ENCODE assay signal across 33 cellular contexts in the genomic region with DNA sequence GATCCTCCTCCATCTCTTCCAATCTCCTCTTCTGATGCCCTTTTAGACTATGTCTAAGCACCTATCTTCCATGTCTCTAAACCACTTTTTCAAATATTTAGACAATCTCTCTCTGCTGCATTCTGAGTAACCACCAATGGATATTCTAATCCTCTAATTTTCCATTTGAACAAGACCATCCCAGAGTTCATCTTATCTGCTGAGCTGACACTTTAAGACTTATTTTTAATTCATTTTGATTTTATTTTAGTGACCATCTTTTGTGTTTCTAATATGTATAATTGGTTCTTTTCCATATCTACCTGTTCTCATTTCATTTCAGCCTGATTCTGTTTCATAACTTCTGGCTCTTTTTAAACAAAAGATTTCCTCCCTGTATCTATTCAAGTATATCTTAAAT.
"Had no signal": no experiment of that assay in that cellular context is flagged by ENCODE, and none has a peak within 500 bp of the region (broad histone marks: within the 10 kb centered on the region; RNA-seq: fewer than 3 reads in every experiment).

No MANE protein-coding gene starts in this region.

- H3K9me3 ChIP-seq: neutrophil, ovary, psoas muscle, spleen, suprapubic skin, testis, tibial artery, transverse colon, upper lobe of right lung, uterus had no signal

- DNase-seq: naive thymus-derived CD8-positive, alpha-beta T cell; nephron progenitor cell; nucleus accumbens; ovary; posterior cingulate gyrus; psoas muscle; right cardiac atrium; spleen; stimulated activated CD4-positive, alpha-beta T cell treated with anti-CD3 and anti-CD28 coated beads, Interleukin-12 subunit alpha, Interleukin-12 subunit beta, amount 100 ng/mL, for 4 hours; stimulated activated CD4-positive, alpha-beta T cell treated with anti-CD3 and anti-CD28 coated beads, Interleukin-1b, Interleukin-23, amount 100 ng/mL, for 48 hours; stimulated activated CD4-positive, alpha-beta T cell treated with anti-CD3 and anti-CD28 coated beads, Interleukin-4, amount 100 ng/mL, for 1 hour; stimulated activated CD4-positive, alpha-beta T cell treated with anti-CD3 and anti-CD28 coated beads, Interleukin-4, amount 100 ng/mL, for 4 hours; stimulated activated CD8-positive, alpha-beta memory T cell treated with anti-CD3 and anti-CD28 coated beads, Interleukin-4, amount 100 ng/mL, for 48 hours; stimulated activated naive CD4-positive, alpha-beta T cell; stimulated activated naive CD8-positive, alpha-beta T cell treated with anti-CD3 and anti-CD28 coated beads, Interleukin-15, amount 100 ng/mL, for 72 hours; stimulated activated naive CD8-positive, alpha-beta T cell treated with anti-CD3 and anti-CD28 coated beads, Interleukin-15, Interleukin-2, amounts not matched to agents 100 U/mL and 50 U/mL, for 24 hours; substantia nigra; testis; tibial artery; transverse colon; upper lobe of right lung; uterus had no signal

- H3K27ac ChIP-seq: neutrophil, ovary, parathyroid adenoma, psoas muscle, skin epidermis, spleen, suprapubic skin, testis, tibial artery, transverse colon, upper lobe of right lung, uterus had no signal

- H3K36me3 Mint-ChIP-seq: naive thymus-derived CD8-positive, alpha-beta T cell; natural killer cell treated with Interleukin-12 subunit alpha and Interleukin-12 subunit beta and Interleukin-15 and Interleukin-18, amount 100 ng/mL, for 72 hours; stimulated activated memory B cell treated with anti-CD40 and anti-IgM and Interleukin-4, amounts not matched to agents 10 μg/mL and 1 μg/mL and 100 μg/mL, for 72 hours had no signal

- H3K4me2 ChIP-seq: smooth muscle cell had no signal

- H3K9ac ChIP-seq: parathyroid adenoma had no signal

- H3K27ac Mint-ChIP-seq: naive thymus-derived CD8-positive, alpha-beta T cell; natural killer cell treated with Interleukin-12 subunit alpha and Interleukin-12 subunit beta and Interleukin-15 and Interleukin-18, amount 100 ng/mL, for 72 hours; progenitor cell of endocrine pancreas; stimulated activated memory B cell treated with anti-CD40 and anti-IgM and Interleukin-4, amounts not matched to agents 10 μg/mL and 1 μg/mL and 100 μg/mL, for 72 hours; stimulated activated naive CD8-positive, alpha-beta T cell treated with anti-CD3 and anti-CD28 coated beads, Interleukin-15, amount 100 ng/mL, for 72 hours; type B pancreatic cell had no signal

- H2AFZ ChIP-seq: parathyroid adenoma had no signal

- H3K4me1 Mint-ChIP-seq: naive thymus-derived CD8-positive, alpha-beta T cell; stimulated activated memory B cell treated with anti-CD40 and anti-IgM and Interleukin-4, amounts not matched to agents 10 μg/mL and 1 μg/mL and 100 μg/mL, for 72 hours; stimulated activated naive CD8-positive, alpha-beta T cell treated with anti-CD3 and anti-CD28 coated beads, Interleukin-15, amount 100 ng/mL, for 72 hours had no signal

- ATAC-seq: naive thymus-derived CD8-positive, alpha-beta T cell; natural killer cell treated with Interleukin-12 subunit alpha and Interleukin-12 subunit beta and Interleukin-15 and Interleukin-18, amount 100 ng/mL, for 72 hours; psoas muscle; right cardiac atrium; sciatic nerve; stimulated activated memory B cell treated with anti-CD40 and anti-IgM and Interleukin-4, amounts not matched to agents 10 μg/mL and 1 μg/mL and 100 μg/mL, for 72 hours; stimulated activated naive CD8-positive, alpha-beta T cell treated with anti-CD3 and anti-CD28 coated beads, Interleukin-15, amount 100 ng/mL, for 72 hours; stimulated activated naive CD8-positive, alpha-beta T cell treated with anti-CD3 and anti-CD28 coated beads, Interleukin-15, Interleukin-2, amounts not matched to agents 100 U/mL and 50 U/mL, for 24 hours; upper lobe of right lung had no signal

- H3K27me3 ChIP-seq: neutrophil, ovary, spleen, suprapubic skin, testis, tibial artery, transverse colon, upper lobe of right lung, uterus had no signal

- H3K4me3 Mint-ChIP-seq: naive thymus-derived CD8-positive, alpha-beta T cell; natural killer cell treated with Interleukin-12 subunit alpha and Interleukin-12 subunit beta and Interleukin-15 and Interleukin-18, amount 100 ng/mL, for 72 hours; nephron progenitor cell; neural crest cell; stimulated activated memory B cell treated with anti-CD40 and anti-IgM and Interleukin-4, amounts not matched to agents 10 μg/mL and 1 μg/mL and 100 μg/mL, for 72 hours; stimulated activated naive CD8-positive, alpha-beta T cell treated with anti-CD3 and anti-CD28 coated beads, Interleukin-15, amount 100 ng/mL, for 72 hours; type B pancreatic cell had no signal

- H3K4me3 ChIP-seq: ovary, psoas muscle, skin epidermis, smooth muscle cell, spleen, suprapubic skin, testis, tibial artery, transverse colon, upper lobe of right lung, uterus had no signal

- H3K9me3 Mint-ChIP-seq: natural killer cell treated with Interleukin-12 subunit alpha and Interleukin-12 subunit beta and Interleukin-15 and Interleukin-18, amount 100 ng/mL, for 72 hours; type B pancreatic cell had no signal

- H3K27me3 Mint-ChIP-seq: progenitor cell of endocrine pancreas; stimulated activated memory B cell treated with anti-CD40 and anti-IgM and Interleukin-4, amounts not matched to agents 10 μg/mL and 1 μg/mL and 100 μg/mL, for 72 hours had no signal

- H3K36me3 ChIP-seq: neutrophil, ovary, spleen, suprapubic skin, tibial artery, transverse colon, upper lobe of right lung, uterus had no signal

- H3K4me1 ChIP-seq: parathyroid adenoma, spleen, suprapubic skin, testis, tibial artery, transverse colon, upper lobe of right lung, uterus had no signal
